1 cellular context compared by ENCODE assay signal in genomic region chr1:9145021-9145668, GRCh38.
A peak's percentile ranks its signal among the peaks of the same experiment; 100 is the strongest.
TF ChIP-seq lines count a peak whose summit lies in the region.

No MANE protein-coding gene starts in this region.

TF ChIP-seq in K562, 482 proteins besides CTCF, POLR2A, EP300 and RAD21 (continued from another document):
- TF ChIP-seq FOSL1 (tag; conservative IDR thresholded peaks at IDR 0.05) (peak; percentile 72), SIRT6 (IDR thresholded peaks at IDR 0.05; ENCODE audit: low read depth, low read length) (no peak), SMAD3 (CRISPR knock-in tag; conservative IDR thresholded peaks at IDR 0.05) (no peak), MIER1 (IDR thresholded peaks at IDR 0.05; ENCODE audit: low read depth) (no peak), ZNF217 (CRISPR knock-in tag; IDR thresholded peaks at IDR 0.05) (no peak), ZBTB34 (CRISPR knock-in tag; IDR thresholded peaks at IDR 0.05) (no peak), ZNF764 (CRISPR knock-in tag; IDR thresholded peaks at IDR 0.05; ENCODE audit: low read depth) (no peak), JUN (IDR thresholded peaks at IDR 0.05; ENCODE audit: borderline replicate concordance, low read depth, low read length) (peak; percentile 92), JUN (CRISPR knock-in tag; IDR thresholded peaks at IDR 0.05; ENCODE audit: borderline replicate concordance) (no peak), ARID3B (CRISPR knock-in tag; IDR thresholded peaks at IDR 0.05; ENCODE audit: borderline replicate concordance) (no peak), WHSC1 (IDR thresholded peaks at IDR 0.05; ENCODE audit: low read length) (no peak), ATF7 (IDR thresholded peaks at IDR 0.05) (peak; percentile 94), E2F5 (CRISPR knock-in tag; IDR thresholded peaks at IDR 0.05) (no peak), ATF3 (IDR thresholded peaks at IDR 0.05) (peak; percentile 96), ATF3 (CRISPR knock-in tag; conservative IDR thresholded peaks at IDR 0.05) (no peak), ATF2 (CRISPR knock-in tag; IDR thresholded peaks at IDR 0.05) (0 out of 2 replicates have a peak, but pooled peaks have one; percentile 40), STAT5A (IDR thresholded peaks at IDR 0.05; ENCODE audit: borderline replicate concordance, low read length) (no peak), CHCHD3 (CRISPR knock-in tag; IDR thresholded peaks at IDR 0.05) (no peak), POLR2H (tag; IDR thresholded peaks at IDR 0.05; ENCODE audit: low read depth) (no peak)
